Comparison of ENCODE assay signal across 8 cellular contexts in genomic region chr2:24075915-24076848, GRCh38. TPM values are rescaled to one million over a fixed set of nuclear protein-coding genes. Genes with fewer than 3 reads are reported as not detected.
DNase-seq lines count a peak whose midpoint lies in the region; TF ChIP-seq lines count a peak whose summit lies in the region.

Gene SF3B6, minus strand, starts transcription at chr2:24076326. Its CDS starts 97 bp downstream, at chr2:24076229.

- DNase-seq in HAP-1 (ENCODE audit: low spot score in 2 of 2) (peak; percentile 97 to 100), MM.1S (peak; percentile 100), SIG-M5 (lab: John Stamatoyannopoulos, UW) (peak; percentile 88), activated gamma-delta T cell (lab: John Stamatoyannopoulos, UW) (peak; percentile 89), fibroblast of the aortic adventitia (ENCODE audit: low read depth) (peak; percentile 98)

- H4K20me1 ChIP-seq in MM.1S (ENCODE audit: insufficient read depth, low read length): no peaks in the 10 kb centered on the region

- peak within 1 kb of the TSS; percentile 89 for H3K4me3 ChIP-seq in HAP-1
- peak within 1 kb of the TSS; percentile 86 for H3K4me3 ChIP-seq in MM.1S (ENCODE audit: low read length)
- H3K4me3 ChIP-seq in fibroblast of the aortic adventitia (ENCODE audit: low read depth, low read length): peak within 1 kb of the TSS; percentile 99

- peaks cover 45% of the 10 kb centered on the region for H3K79me2 ChIP-seq in MM.1S (ENCODE audit: low read length)

- in situ Hi-C loops in HAP-1 (cut with MboI; ENCODE audit: low sequenced_read_pairs): no loop called here

- no peaks in the 10 kb centered on the region for H3K9me3 Mint-ChIP-seq in nephron
- no peaks in the 10 kb centered on the region for H3K9me3 Mint-ChIP-seq in stimulated activated naive CD8-positive, alpha-beta T cell treated with anti-CD3 and anti-CD28 coated beads, Interleukin-15, Interleukin-2, amounts not matched to agents 100 ng/mL and 50 ng/mL, for 24 hours

- H3F3A ChIP-seq in MM.1S (ENCODE audit: insufficient read depth, low read length): peaks cover 14% of the 10 kb centered on the region

- no peak for TF ChIP-seq CTCF in MM.1S (IDR thresholded peaks at IDR 0.05; ENCODE audit: low read length)
- no peak for TF ChIP-seq CTCF in fibroblast of the aortic adventitia (IDR thresholded peaks at IDR 0.05; ENCODE audit: insufficient read depth, low read length)
- no peak for TF ChIP-seq CTCF in nephron (IDR thresholded peaks at IDR 0.05; ENCODE audit: unreplicated experiment in 3 of 3)

- H3K27me3 Mint-ChIP-seq in nephron (ENCODE audit: low read depth): peaks cover 4% of the 10 kb centered on the region
- H3K27me3 Mint-ChIP-seq in stimulated activated naive CD8-positive, alpha-beta T cell treated with anti-CD3 and anti-CD28 coated beads, Interleukin-15, Interleukin-2, amounts not matched to agents 100 ng/mL and 50 ng/mL, for 24 hours: no peaks in the 10 kb centered on the region

- H3K27me3 ChIP-seq in HAP-1 (ENCODE audit: low read depth): no peaks in the 10 kb centered on the region
- H3K27me3 ChIP-seq in MM.1S (replicated peaks; ENCODE audit: insufficient read depth, low read length): no peaks in the 10 kb centered on the region

- peak within 1 kb of the TSS; percentile 85 for H2AFZ ChIP-seq in MM.1S (ENCODE audit: low read length)

- peak within 1 kb of the TSS; percentile 85 for H3K4me2 ChIP-seq in MM.1S (ENCODE audit: low read depth, low read length)

- H3K4me3 Mint-ChIP-seq in nephron: peak within 1 kb of the TSS; percentile 97 to 98 (median 97)
- peak within 1 kb of the TSS; percentile 99 for H3K4me3 Mint-ChIP-seq in stimulated activated naive CD8-positive, alpha-beta T cell treated with anti-CD3 and anti-CD28 coated beads, Interleukin-15, Interleukin-2, amounts not matched to agents 100 ng/mL and 50 ng/mL, for 24 hours

- H3K4me1 ChIP-seq in ES-I3 (ENCODE audit: insufficient read depth, low read length): no peaks in the 10 kb centered on the region
- H3K4me1 ChIP-seq in HAP-1: peaks cover 3% of the 10 kb centered on the region; the same call in 1 of the 2 replicates
- H3K4me1 ChIP-seq in MM.1S (ENCODE audit: low read length): peaks cover 13% of the 10 kb centered on the region

- H3K9me3 ChIP-seq in ES-I3 (ENCODE audit: control insufficient read depth, insufficient read depth, low read length) (no peaks in the 10 kb centered on the region), HAP-1 (no peaks in the 10 kb centered on the region), MM.1S (replicated peaks; ENCODE audit: insufficient read depth, low read length) (no peaks in the 10 kb centered on the region)

- peaks cover 34% of the 10 kb centered on the region for H3K36me3 Mint-ChIP-seq in nephron (ENCODE audit: low read depth)
- peaks cover 30% of the 10 kb centered on the region for H3K36me3 Mint-ChIP-seq in stimulated activated naive CD8-positive, alpha-beta T cell treated with anti-CD3 and anti-CD28 coated beads, Interleukin-15, Interleukin-2, amounts not matched to agents 100 ng/mL and 50 ng/mL, for 24 hours (ENCODE audit: low read depth)

- H3K27ac Mint-ChIP-seq in nephron: peak within 1 kb of the TSS; percentile 93 to 98 (median 98)
- H3K27ac Mint-ChIP-seq in stimulated activated naive CD8-positive, alpha-beta T cell treated with anti-CD3 and anti-CD28 coated beads, Interleukin-15, Interleukin-2, amounts not matched to agents 100 ng/mL and 50 ng/mL, for 24 hours: peak within 1 kb of the TSS; percentile 96

- peak within 1 kb of the TSS; percentile 62 for H3K9ac ChIP-seq in ES-I3 (ENCODE audit: low read depth, low read length)
- peak within 1 kb of the TSS; percentile 78 for H3K9ac ChIP-seq in MM.1S (ENCODE audit: low read length)

- H3K36me3 ChIP-seq in ES-I3 (ENCODE audit: insufficient read depth, low read length): peaks cover 11% of the 10 kb centered on the region
- H3K36me3 ChIP-seq in HAP-1 (replicated peaks): peaks cover 23% of the 10 kb centered on the region
- no peaks in the 10 kb centered on the region for H3K36me3 ChIP-seq in MM.1S (replicated peaks; ENCODE audit: insufficient read depth, low read length)

- peaks cover 40% of the 10 kb centered on the region for H3K4me1 Mint-ChIP-seq in nephron
- peaks cover 37% of the 10 kb centered on the region for H3K4me1 Mint-ChIP-seq in stimulated activated naive CD8-positive, alpha-beta T cell treated with anti-CD3 and anti-CD28 coated beads, Interleukin-15, Interleukin-2, amounts not matched to agents 100 ng/mL and 50 ng/mL, for 24 hours (ENCODE audit: low read depth)

- peak within 1 kb of the TSS; percentile 71; the same call in 1 of the 2 replicates for H3K27ac ChIP-seq in MM.1S (ENCODE audit: low read length)

- H3K9me2 ChIP-seq in MM.1S (replicated peaks; ENCODE audit: insufficient read depth, low read length): no peaks in the 10 kb centered on the region

RNA-seq across cellular contexts. Expression of gene SF3B6, which starts in this region (rescaled TPM):
- 162 and 191 TPM in 2 replicates for total RNA-seq in fibroblast of the aortic adventitia (ENCODE audit: low replicate concordance)

Comparison
In these comparisons a context has a peak if more than half of its experiments do, and no peak if none do; other contexts are left out.
1. Peak in every context shown above with its lines: DNase-seq, H3K4me3 ChIP-seq and H3K27ac ChIP-seq.